ENCODE assay signal across 1 cellular context in genomic region chr2:207734264-207734635, GRCh38.
TF ChIP-seq lines count a peak whose summit lies in the region.

No MANE protein-coding gene starts in this region.

TF ChIP-seq in WTC11, 78 proteins besides CTCF, POLR2A, EP300 and RAD21 (continued from another document):
- TF ChIP-seq HMGXB4 (CRISPR knock-in tag; IDR thresholded peaks at IDR 0.05) (no peak), ARID4B (CRISPR knock-in tag; IDR thresholded peaks at IDR 0.05; ENCODE audit: borderline replicate concordance) (no peak), ZNF425 (CRISPR knock-in tag; conservative IDR thresholded peaks at IDR 0.05) (no peak), SMAD4 (CRISPR knock-in tag; IDR thresholded peaks at IDR 0.05) (no peak), PRRX2 (CRISPR knock-in tag; IDR thresholded peaks at IDR 0.05) (no peak)
TF ChIP-seq in WTC11: peak in this region for 0.
